8 cellular contexts compared by ENCODE assay signal in genomic region chr1:144551107-144551542, GRCh38. TPM values are rescaled to one million over a fixed set of nuclear protein-coding genes. Genes with fewer than 3 reads are reported as not detected.
DNase-seq lines count a peak whose midpoint lies in the region; ATAC-seq, FAIRE-seq and TF ChIP-seq lines count a peak whose summit lies in the region.

No MANE protein-coding gene starts in this region.

- H3K9ac ChIP-seq in H1 (replicated peaks in 1 of 4; ENCODE audit: extremely low read depth in 1 of 4, low read depth in 3 of 4, low read length in 3 of 4) = peak overlapping the region in 3 of 4 experiments; percentile 54 to 99 (median 85); a peak in 5 of 7 replicates

- no peak overlapping the region for H3K23ac ChIP-seq in H1 (ENCODE audit: insufficient read length)

- H4K5ac ChIP-seq in H1 (ENCODE audit: insufficient read length, low read depth, low read length) = no peak overlapping the region

- H3K9me3 ChIP-seq in H1 (ENCODE audit: insufficient read depth in 2 of 2, low read depth in 1 of 2, low read length in 1 of 2) = no peaks in the 10 kb centered on the region

- ATAC-seq in T-cell (replicated peaks in 1 of 4) (no peak), GM21786 (IDR thresholded peaks at IDR 0.05; ENCODE audit: unreplicated experiment) (no peak), HG03095 (IDR thresholded peaks at IDR 0.05; ENCODE audit: unreplicated experiment) (no peak)

- no peak overlapping the region for H3K56ac ChIP-seq in H1 (replicated peaks; ENCODE audit: insufficient read length, low read depth, low read length)

- 0 out of 2 replicates have a peak overlapping the region, but pooled peaks have one; percentile 5 for H3K18ac ChIP-seq in H1 (ENCODE audit: extremely low read depth, low read length)

- H3K4me3 ChIP-seq in GM08714 (ENCODE audit: low read length) = peak overlapping the region; percentile 54; the same call in 1 of the 2 replicates
- H3K4me3 ChIP-seq in H1 (ENCODE audit: extremely low read depth in 1 of 4, insufficient read depth in 2 of 4, low read depth in 3 of 4, low read length in 4 of 4) = peak overlapping the region; percentile 46 to 61 (median 52); a peak in 7 of 8 replicates

- CTCF ChIA-PET in T-cell (lab: Charles Lee) = no interaction called here
- CTCF ChIA-PET in H1 (lab: Charles Lee; ENCODE audit: partially characterized antibody) = no interaction called here

- no peak for TF ChIP-seq POLR2A in H1 (IDR thresholded peaks at IDR 0.05; ENCODE audit: control extremely low read depth in 1 of 2, low read depth in 2 of 2, low read length in 2 of 2)

- H3K9me3 Mint-ChIP-seq in T-cell = no peaks in the 10 kb centered on the region
- H3K9me3 Mint-ChIP-seq in progenitor cell of endocrine pancreas (ENCODE audit: low read depth) = no peaks in the 10 kb centered on the region

- no peak for TF ChIP-seq EP300 in H1 (IDR thresholded peaks at IDR 0.05; ENCODE audit: borderline replicate concordance in 1 of 2, low read depth in 2 of 2, low read length in 2 of 2)

- H4K91ac ChIP-seq in H1 (replicated peaks; ENCODE audit: insufficient read length, low read length) = no peak overlapping the region

- peak overlapping the region; percentile 75; the same call in 1 of the 2 replicates for H4K8ac ChIP-seq in H1 (ENCODE audit: extremely low read depth, insufficient read depth, low read length)

- no peak for TF ChIP-seq CTCF in H1 (IDR thresholded peaks at IDR 0.05; ENCODE audit: control extremely low read depth in 1 of 3, insufficient read depth in 1 of 3, low read depth in 1 of 3, low read length in 3 of 3)
- TF ChIP-seq CTCF in progenitor cell of endocrine pancreas (IDR thresholded peaks at IDR 0.05; ENCODE audit: unreplicated experiment) = no peak

- H3K27me3 Mint-ChIP-seq in T-cell (peaks cover 1 to 17% of the 10 kb centered on the region in 2 donors), progenitor cell of endocrine pancreas (no peaks in the 10 kb centered on the region)

- peak overlapping the region; percentile 100 for H3K27ac ChIP-seq in H1 (ENCODE audit: low read depth, low read length)

- H2BK12ac ChIP-seq in H1 (ENCODE audit: low read depth, low read length) = peak overlapping the region; percentile 19; the same call in 1 of the 2 replicates

- no peak overlapping the region for H2BK15ac ChIP-seq in H1 (ENCODE audit: low read length)

- H3K36me3 ChIP-seq in H1 (ENCODE audit: control insufficient read depth in 2 of 4, insufficient read depth in 4 of 4, low read length in 3 of 4) = no peaks in the 10 kb centered on the region

- no peak overlapping the region for H2AK5ac ChIP-seq in H1 (ENCODE audit: low read depth, low read length)

- no peaks in the 10 kb centered on the region; a peak in 1 of 7 replicates for H3K27me3 ChIP-seq in H1 (replicated peaks in 1 of 4; ENCODE audit: control insufficient read depth in 3 of 4, extremely low read depth in 1 of 4, insufficient read depth in 3 of 4, low read length in 3 of 4)

- POLR2A ChIA-PET in T-cell (lab: Charles Lee) = interaction anchor here in 1 of 2 donors (0.6 kb wide), 1 partner anchor 19 kb away, joined by 7 read pairs; no protein-coding TSS in a partner anchor
- POLR2A ChIA-PET in H1 (lab: Charles Lee; ENCODE audit: partially characterized antibody) = interaction anchor here (1.0 to 2.2 kb wide), 4 partner anchors 27 to 914 kb away, joined by 4 to 18 read pairs (median 7); no protein-coding TSS in a partner anchor

- no peak overlapping the region for H3K4ac ChIP-seq in H1 (replicated peaks; ENCODE audit: insufficient read length, low read depth, low read length)

- H4K20me1 ChIP-seq in H1 (replicated peaks in 1 of 2; ENCODE audit: control insufficient read depth in 1 of 2, insufficient read depth in 2 of 2, low read length in 2 of 2) = no peaks in the 10 kb centered on the region

- no peak for FAIRE-seq in H1 (lab: Jason Lieb, UNC)

- H3K4me3 Mint-ChIP-seq in T-cell (peak overlapping the region; percentile 78 to 85 (median 79)), progenitor cell of endocrine pancreas (ENCODE audit: low read depth) (peak overlapping the region; percentile 83)

- H3K79me2 ChIP-seq in H1 (ENCODE audit: control insufficient read depth in 1 of 2, insufficient read depth in 2 of 2, low read length in 2 of 2) = no peaks in the 10 kb centered on the region

- no peaks in the 10 kb centered on the region for H3K79me1 ChIP-seq in H1 (ENCODE audit: low read depth, low read length)

- no peaks in the 10 kb centered on the region for H3K36me3 Mint-ChIP-seq in T-cell
- H3K36me3 Mint-ChIP-seq in progenitor cell of endocrine pancreas (ENCODE audit: insufficient read depth) = no peaks in the 10 kb centered on the region

- H3K23me2 ChIP-seq in H1 (ENCODE audit: low read depth, low read length) = peaks cover 14% of the 10 kb centered on the region; the same call in 1 of the 2 replicates

- H2BK20ac ChIP-seq in H1 (ENCODE audit: low read length) = no peak overlapping the region

- H3K4me1 Mint-ChIP-seq in T-cell (peaks cover 22 to 29% (median 26%) of the 10 kb centered on the region in 3 donors), progenitor cell of endocrine pancreas (ENCODE audit: low read depth) (peaks cover 14% of the 10 kb centered on the region)

- no peak overlapping the region for H2BK5ac ChIP-seq in H1 (ENCODE audit: low read depth, low read length)

- no peak overlapping the region for H3K14ac ChIP-seq in H1 (ENCODE audit: insufficient read length)

- TF ChIP-seq RAD21 in H1 (IDR thresholded peaks at IDR 0.05 in 1 of 2, conservative IDR thresholded peaks at IDR 0.05 in 1 of 2; ENCODE audit: low read depth in 2 of 2, low read length in 2 of 2) = no peak

- WGBS in H1 (ENCODE audit: extremely low coverage in 1 of 2, insufficient coverage in 1 of 2, insufficient read length in 1 of 2, insufficient replicate concordance in 2 of 2, low coverage in 1 of 2, low lambda C conversion rate in 2 of 2, missing lambda C conversion rate in 1 of 2), 2 experiments = 15% methylated on average over 23 of the region's 23 CpGs; no CpG with 5 or more reads in 1 of the 2 experiments

- H3K4me2 ChIP-seq in H1 (ENCODE audit: insufficient read depth in 1 of 2, low read depth in 2 of 2, low read length in 2 of 2) = peak overlapping the region; percentile 80 to 88

- H3K4me1 ChIP-seq in H1 (replicated peaks in 1 of 4; ENCODE audit: control insufficient read depth in 3 of 4, insufficient read depth in 4 of 4, low read length in 3 of 4) = no peaks in the 10 kb centered on the region; a peak in 1 of 7 replicates

- H2BK120ac ChIP-seq in H1 (replicated peaks; ENCODE audit: low read depth, low read length) = no peak overlapping the region

- no peak overlapping the region for H2AFZ ChIP-seq in H1 (ENCODE audit: low read length)

- H3K27ac Mint-ChIP-seq in T-cell (peak overlapping the region; percentile 91 to 99), progenitor cell of endocrine pancreas (peak overlapping the region; percentile 100)

- DNase-seq in T-cell (peak in 4 of 34 experiments; percentile 10 to 28 (median 22)), H1 (ENCODE audit: low read depth in 1 of 2, low spot score in 2 of 2) (peak in 1 of 2 experiments; percentile 58), progenitor cell of endocrine pancreas (ENCODE audit: low spot score, unreplicated experiment) (no peak), SIG-M5 (lab: John Stamatoyannopoulos, UW) (no peak), NCI-H2196 treated with DMSO at 0.1 percent for 48 hours (lab: John Stamatoyannopoulos, UW; ENCODE audit: unreplicated experiment) (no peak)

TF ChIP-seq in H1, 55 proteins besides CTCF, POLR2A, EP300 and RAD21:
- TF ChIP-seq POLR2AphosphoS5 (IDR thresholded peaks at IDR 0.05; ENCODE audit: low read depth, low read length) (no peak), GABPA (IDR thresholded peaks at IDR 0.05; ENCODE audit: borderline replicate concordance, insufficient read depth, low read length) (no peak), SAP30 (IDR thresholded peaks at IDR 0.05; ENCODE audit: insufficient read depth, insufficient replicate concordance, low read length) (no peak)

RNA-seq across cellular contexts. Expression of gene PPIAL4F, which starts 41.6 kb away (rescaled TPM):
- total RNA-seq in T-cell = under 1 TPM in 1 of 5 donors, not detected in 4; 0.62 TPM
- total RNA-seq in H1 (2021; fragmentation: NEBNext Ultra II Directional; extraction: Animal tissue kit (Norgen Biotek cat#: 25700)) = not detected in 2 replicates
- polyA plus RNA-seq in H1 (2011; rRNA removed) = not detected in 2 replicates
- not detected for polyA plus RNA-seq in H1 (2011; cell fraction: cytosol; rRNA removed)
- polyA plus RNA-seq in H1 (2011; cell fraction: nucleus; rRNA removed) = not detected
- not detected in 4 replicates for polyA plus RNA-seq in H1 (2012, experiment 1 of 2)
- polyA plus RNA-seq in H1 (2012, experiment 2 of 2) = not detected
- not detected for polyA plus RNA-seq in H1 (2013, experiment 1 of 2)
- polyA plus RNA-seq in H1 (2013, experiment 2 of 2) = not detected
- not detected in 2 replicates for polyA minus RNA-seq in H1 (2011; rRNA and poly(A)+ RNA removed)
- not detected for polyA minus RNA-seq in H1 (2011; cell fraction: cytosol; rRNA and poly(A)+ RNA removed)
- not detected for polyA minus RNA-seq in H1 (2011; cell fraction: nucleus; rRNA and poly(A)+ RNA removed)
- total RNA-seq in progenitor cell of endocrine pancreas = not detected in 2 replicates
